ENCODE assay signal across 17 cellular contexts in genomic region chr3:117263735-117264134, GRCh38.
"Had no signal": no experiment of that assay in that cellular context is flagged by ENCODE, and none has a peak within 500 bp of the region (broad histone marks: within the 10 kb centered on the region; RNA-seq: fewer than 3 reads in every experiment).

No MANE protein-coding gene starts in this region.

- DNase-seq: effector memory CD8-positive, alpha-beta T cell; erythroblast; foreskin melanocyte; left ventricle myocardium inferior; lower lobe of right lung; natural killer cell; posterior cingulate gyrus; sigmoid colon; small intestine; stimulated activated CD4-positive, alpha-beta T cell treated with anti-CD3 and anti-CD28 coated beads, Interleukin-12 subunit alpha, Interleukin-12 subunit beta, amount 100 ng/mL, for 4 hours; stimulated activated naive CD4-positive, alpha-beta T cell; stomach; substantia nigra; trophoblast cell had no signal

- FAIRE-seq: colon, keratinocyte, small intestine had no signal

- H3K9me3 ChIP-seq: left ventricle myocardium inferior, lower lobe of right lung, sigmoid colon, stomach, thoracic aorta had no signal

- ATAC-seq: effector memory CD8-positive, alpha-beta T cell; lower lobe of right lung; natural killer cell had no signal

- H3K27ac ChIP-seq: left ventricle myocardium inferior, lower lobe of right lung, sigmoid colon, stomach, thoracic aorta had no signal

- H3K4me3 ChIP-seq: left ventricle myocardium inferior, lower lobe of right lung, sigmoid colon, stomach, thoracic aorta had no signal

- H3K4me1 ChIP-seq: left ventricle myocardium inferior, lower lobe of right lung, sigmoid colon had no signal

- H3K36me3 ChIP-seq: left ventricle myocardium inferior, lower lobe of right lung, sigmoid colon, stomach, thoracic aorta had no signal

- H3K27me3 ChIP-seq: sigmoid colon, stomach had no signal
